8 cellular contexts compared by ENCODE assay signal in genomic region chr10:28500203-28500602, GRCh38. TPM values are rescaled to one million over a fixed set of nuclear protein-coding genes. Genes with fewer than 3 reads are reported as not detected.
DNase-seq lines count a peak whose midpoint lies in the region; ATAC-seq and TF ChIP-seq lines count a peak whose summit lies in the region.
"Not testable (repeated sequence)": the region's sequence is repeated elsewhere in the genome, so short reads cannot be mapped to it uniquely, and the experiment has no call there.

No MANE protein-coding gene starts in this region.

- CTCF ChIA-PET in Caco-2 (lab: Charles Lee) = interaction anchor here (0.8 to 1.3 kb wide), 2 partner anchors 8 to 33 kb away, joined by 3 to 5 read pairs; no protein-coding TSS in a partner anchor
- CTCF ChIA-PET in PC-9 (lab: Charles Lee) = not testable (repeated sequence)

- not testable (repeated sequence) for H3K79me1 ChIP-seq in mesendoderm (ENCODE audit: low read length)
- H3K79me1 ChIP-seq in trophoblast cell (ENCODE audit: low read length) = peaks cover 10% of the 10 kb centered on the region

- H2AFZ ChIP-seq in PC-9; trophoblast cell (ENCODE audit: insufficient read depth, low read length, poor library complexity): not testable (repeated sequence)

- peaks cover 48% of the 10 kb centered on the region for H3K4me1 Mint-ChIP-seq in Caco-2 (ENCODE audit: low read depth, unreplicated experiment)
- H3K4me1 Mint-ChIP-seq in nephron progenitor cell = peaks cover 18% of the 10 kb centered on the region
- H3K4me1 Mint-ChIP-seq in type B pancreatic cell (ENCODE audit: unreplicated experiment) = peaks cover 10% of the 10 kb centered on the region

- intact Hi-C loops in Caco-2 (cut with micrococcal nuclease; ENCODE audit: unreplicated experiment) = loop anchor here (1.0 to 10.0 kb wide), 3 partner anchors 32 to 825 kb away; no protein-coding TSS in a partner anchor
- intact Hi-C loops in PC-9 (cut with micrococcal nuclease; ENCODE audit: unreplicated experiment); body of pancreas (cut with DNase I): not testable (repeated sequence)

- H3K4me3 Mint-ChIP-seq in Caco-2 (ENCODE audit: unreplicated experiment) (peak overlapping the region; percentile 86), type B pancreatic cell (peak overlapping the region; percentile 74)
- H3K4me3 Mint-ChIP-seq in nephron progenitor cell = not testable (repeated sequence)

- not testable (repeated sequence) for H4K20me1 ChIP-seq in PC-9 (ENCODE audit: insufficient read depth)

- H2BK5ac ChIP-seq in mesendoderm (ENCODE audit: low read length) = not testable (repeated sequence)
- H2BK5ac ChIP-seq in trophoblast cell (ENCODE audit: low read depth, low read length, poor library complexity) = peak overlapping the region; percentile 96

- H3K79me2 ChIP-seq in PC-9 (ENCODE audit: low read depth); mesendoderm (ENCODE audit: control insufficient read depth, insufficient read depth, low read length); trophoblast cell (ENCODE audit: control insufficient read depth, insufficient read depth, low read length, poor library complexity): not testable (repeated sequence)

- H4K8ac ChIP-seq in mesendoderm (ENCODE audit: low read depth, low read length) = not testable (repeated sequence)
- H4K8ac ChIP-seq in trophoblast cell (ENCODE audit: low read depth, low read length) = peak overlapping the region; percentile 54

- H3K14ac ChIP-seq in trophoblast cell (ENCODE audit: low read length) = not testable (repeated sequence)

- H3K27ac Mint-ChIP-seq in Caco-2 (ENCODE audit: unreplicated experiment) (peak overlapping the region; percentile 93), nephron progenitor cell (peak overlapping the region; percentile 55), type B pancreatic cell (peak overlapping the region; percentile 92)

- H3K56ac ChIP-seq in mesendoderm (ENCODE audit: low read length) = not testable (repeated sequence)

- peak overlapping the region; percentile 71 for H2BK12ac ChIP-seq in trophoblast cell (ENCODE audit: low read length)

- not testable (repeated sequence) for H3K4me3 ChIP-seq in Caco-2 (ENCODE audit: low read depth, low read length); HUES48 (ENCODE audit: low read depth, low read length); PC-9; body of pancreas; mesendoderm (ENCODE audit: low read length); trophoblast cell (ENCODE audit: low read depth, low read length)

- peaks cover 14% of the 10 kb centered on the region for H3F3A ChIP-seq in PC-9 (ENCODE audit: insufficient read depth, low read depth)

- H3K4me1 ChIP-seq in Caco-2 (peaks cover 73% of the 10 kb centered on the region), PC-9 (replicated peaks; ENCODE audit: insufficient read depth) (peaks cover 29% of the 10 kb centered on the region), body of pancreas (peaks cover 39% of the 10 kb centered on the region), trophoblast cell (ENCODE audit: control insufficient read depth in 1 of 2, insufficient read depth in 2 of 2, low read length in 2 of 2) (peaks cover 17% of the 10 kb centered on the region in 2 experiments)
- not testable (repeated sequence) for H3K4me1 ChIP-seq in HUES48 (ENCODE audit: control insufficient read depth, insufficient read depth, low read length); mesendoderm (ENCODE audit: control insufficient read depth, low read depth, low read length)

- H3K4me2 ChIP-seq in PC-9 (peak overlapping the region; percentile 21; the same call in 1 of the 2 replicates), trophoblast cell (ENCODE audit: low read length) (peak overlapping the region; percentile 64)
- not testable (repeated sequence) for H3K4me2 ChIP-seq in mesendoderm (ENCODE audit: low read length)

- not testable (repeated sequence) for H2AK5ac ChIP-seq in mesendoderm (ENCODE audit: low read length); trophoblast cell (ENCODE audit: low read length)

- BruUV-seq in Caco-2 (replicated peaks; lab: Mats Ljungman, UMichigan); PC-9 (replicated peaks; lab: Mats Ljungman, UMichigan): not testable (repeated sequence)

- POLR2A ChIA-PET in Caco-2 (lab: Charles Lee) (interaction anchor here (1.1 to 4.1 kb wide), 2 partner anchors 32 to 197 kb away, joined by 3 to 16 read pairs; partner anchors contain the start of gene WAC), PC-9 (lab: Charles Lee; ENCODE audit: unreplicated experiment) (interaction anchor here (0.6 kb wide), 1 partner anchor 10 kb away, joined by 20 read pairs; no protein-coding TSS in a partner anchor)

- TF ChIP-seq POLR2A in body of pancreas (IDR thresholded peaks at IDR 0.05) = not testable (repeated sequence)

- not testable (repeated sequence) for H3K9ac ChIP-seq in HUES48 (ENCODE audit: low read depth, low read length); mesendoderm (ENCODE audit: low read length); trophoblast cell (ENCODE audit: low read length)

- H4K91ac ChIP-seq in trophoblast cell (ENCODE audit: low read depth, low read length) = peak overlapping the region; percentile 85

- WGBS in body of pancreas, 2 donors = 42 to 47% methylated on average over 4 to 5 of the region's 5 CpGs
- WGBS in mesendoderm (ENCODE audit: extremely low coverage, insufficient coverage, low lambda C conversion rate) = no CpG with 5 or more reads among the region's 5 CpGs
- WGBS in trophoblast cell (ENCODE audit: extremely low coverage, insufficient coverage, insufficient read length) = no CpG with 5 or more reads among the region's 5 CpGs

- not testable (repeated sequence) for H4K5ac ChIP-seq in mesendoderm (ENCODE audit: low read length)

- H4K12ac ChIP-seq in trophoblast cell (ENCODE audit: low read depth, low read length) = not testable (repeated sequence)

- H3K4ac ChIP-seq in mesendoderm (ENCODE audit: low read depth, low read length) = peak overlapping the region; percentile 31
- not testable (repeated sequence) for H3K4ac ChIP-seq in trophoblast cell (ENCODE audit: low read depth, low read length)

- not testable (repeated sequence) for ATAC-seq in body of pancreas

- H3K27me3 Mint-ChIP-seq in Caco-2 (ENCODE audit: insufficient read depth, unreplicated experiment); nephron progenitor cell (ENCODE audit: low read depth, poor library complexity); type B pancreatic cell: not testable (repeated sequence)

- peaks cover 19% of the 10 kb centered on the region for H3K36me3 Mint-ChIP-seq in Caco-2 (ENCODE audit: insufficient read depth, unreplicated experiment)
- not testable (repeated sequence) for H3K36me3 Mint-ChIP-seq in nephron progenitor cell (ENCODE audit: low read depth); type B pancreatic cell

- H2BK120ac ChIP-seq in mesendoderm (ENCODE audit: low read depth, low read length); trophoblast cell (ENCODE audit: insufficient read depth, low read length, poor library complexity): not testable (repeated sequence)

- H3K27ac ChIP-seq in HUES48 (ENCODE audit: low read depth, low read length) (peak overlapping the region; percentile 35), body of pancreas (peak overlapping the region; percentile 39 to 77 (median 61)), trophoblast cell (ENCODE audit: low read depth, low read length) (peak overlapping the region; percentile 84)
- H3K27ac ChIP-seq in PC-9; mesendoderm (ENCODE audit: low read depth, low read length): not testable (repeated sequence)

- peak in 1 of 2 experiments; percentile 76 for DNase-seq in Caco-2
- DNase-seq in PC-9 = peak in 1 of 2 experiments; percentile 69
- not testable (repeated sequence) for DNase-seq in body of pancreas; nephron progenitor cell; type B pancreatic cell (ENCODE audit: extremely low spot score, unreplicated experiment)
- peak; percentile 75 for DNase-seq in mesendoderm
- peak; percentile 33 to 87 for DNase-seq in trophoblast cell

- not testable (repeated sequence) for H3K18ac ChIP-seq in mesendoderm (ENCODE audit: low read length); trophoblast cell (ENCODE audit: low read length)

- TF ChIP-seq CTCF in Caco-2 (IDR thresholded peaks at IDR 0.05; ENCODE audit: insufficient read depth in 1 of 2, low read depth in 1 of 2, low read length in 1 of 2, severe bottlenecking in 1 of 2, unreplicated experiment in 1 of 2); PC-9 (conservative IDR thresholded peaks at IDR 0.05); body of pancreas (IDR thresholded peaks at IDR 0.05); nephron progenitor cell (IDR thresholded peaks at IDR 0.05); type B pancreatic cell (conservative IDR thresholded peaks at IDR 0.05): not testable (repeated sequence)

- H3K9me3 ChIP-seq in Caco-2; HUES48 (ENCODE audit: control insufficient read depth, insufficient read depth, low read length); PC-9 (ENCODE audit: insufficient read depth, low read depth); body of pancreas; trophoblast cell (ENCODE audit: insufficient read depth, low read depth, low read length): not testable (repeated sequence)

- not testable (repeated sequence) for H3K36me3 ChIP-seq in Caco-2 (ENCODE audit: control insufficient read depth, insufficient read depth, low read length); HUES48 (ENCODE audit: control insufficient read depth, insufficient read depth, low read length); PC-9 (ENCODE audit: low read depth); body of pancreas (replicated peaks in 1 of 2; ENCODE audit: insufficient read depth in 1 of 2, low read depth in 2 of 2); mesendoderm (ENCODE audit: control insufficient read depth, insufficient read depth, low read length); trophoblast cell (ENCODE audit: control insufficient read depth in 1 of 2, insufficient read depth in 2 of 2, low read length in 2 of 2)

- H3K23ac ChIP-seq in mesendoderm (ENCODE audit: low read length); trophoblast cell (ENCODE audit: low read length): not testable (repeated sequence)

- H3K9me3 Mint-ChIP-seq in Caco-2 (ENCODE audit: unreplicated experiment); nephron progenitor cell; type B pancreatic cell: not testable (repeated sequence)

- not testable (repeated sequence) for H3K9me2 ChIP-seq in PC-9 (ENCODE audit: insufficient read depth)

- H3K27me3 ChIP-seq in Caco-2 (replicated peaks; ENCODE audit: control insufficient read depth, insufficient read depth, low read length); HUES48 (ENCODE audit: control insufficient read depth, insufficient read depth, low read length); PC-9 (ENCODE audit: insufficient read depth, low read depth); body of pancreas; mesendoderm (ENCODE audit: insufficient read depth, low read length, poor library complexity); trophoblast cell (ENCODE audit: insufficient read depth, low read length): not testable (repeated sequence)

- H2BK15ac ChIP-seq in mesendoderm (replicated peaks; ENCODE audit: low read depth) = not testable (repeated sequence)

RNA-seq across cellular contexts. Expression of gene WAC, which starts 32.7 kb away (rescaled TPM):
- 196 TPM in 2 replicates for total RNA-seq in Caco-2 (2022)
- 67.1 and 93.9 TPM in 2 replicates for total RNA-seq in PC-9 (2021)
- total RNA-seq in body of pancreas = 10 to 100 TPM; 43.8 to 58.3 TPM
- 121 TPM for polyA plus RNA-seq in mesendoderm (2013, experiment 1 of 2)
- 122 TPM for polyA plus RNA-seq in mesendoderm (2013, experiment 2 of 2)
- 143 and 144 TPM in 2 replicates for polyA plus RNA-seq in trophoblast cell (2013)
- total RNA-seq in type B pancreatic cell (ENCODE audit: low replicate concordance) = 110 and 115 TPM in 2 replicates
